Comparison of ENCODE assay signal across 8 cellular contexts in the genomic region with DNA sequence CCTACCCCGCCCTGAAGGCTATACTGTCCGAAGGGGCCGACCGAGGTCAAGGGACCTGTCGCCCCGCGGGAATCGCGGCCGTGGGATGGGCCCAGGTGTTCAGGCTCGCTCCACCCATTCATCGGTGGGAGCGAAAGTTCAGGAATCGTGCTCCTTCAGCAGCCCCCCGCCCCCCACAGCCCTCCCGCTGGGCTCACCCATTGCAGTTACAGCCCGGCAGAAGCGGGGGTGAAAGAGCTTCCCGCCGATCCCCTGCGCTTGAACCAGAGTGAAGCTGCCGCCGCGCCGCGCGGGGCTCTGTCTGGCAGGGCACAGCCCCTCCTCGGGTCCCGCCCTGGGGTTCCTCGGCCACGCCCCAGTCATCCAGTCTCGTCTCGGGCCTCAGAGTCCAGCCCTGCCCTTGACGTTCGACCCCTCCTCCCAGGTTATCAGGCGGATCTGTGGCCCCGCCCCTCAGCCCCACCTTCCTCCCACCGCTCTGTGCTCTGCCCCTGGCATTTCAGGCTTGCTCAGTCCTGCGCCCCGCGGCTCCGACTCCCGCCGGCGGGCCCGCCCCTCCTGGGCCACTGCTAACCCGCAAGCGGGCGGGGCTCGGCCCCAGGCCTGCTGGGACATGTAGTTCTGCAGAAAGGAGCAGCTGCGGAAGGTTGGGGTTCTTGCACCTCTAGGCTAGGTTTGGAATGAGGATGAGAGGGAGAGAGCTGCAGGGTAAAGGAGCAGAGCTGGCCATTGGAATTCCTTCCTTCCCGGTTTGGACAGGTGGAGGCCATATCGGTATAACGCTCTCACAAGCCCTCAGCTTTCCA. TPM values are rescaled to one million over a fixed set of nuclear protein-coding genes. Genes with fewer than 3 reads are reported as not detected.
DNase-seq lines count a peak whose midpoint lies in the region; ATAC-seq, FAIRE-seq and TF ChIP-seq lines count a peak whose summit lies in the region.

A gene (minus strand): TSS at position 303 of the 806 bp plus-strand sequence. CDS start 3,955 bp downstream, outside the sequence.

- 0 to 5% (median 1%) methylated on average over 6 to 54 of the region's 54 CpGs for WGBS in adrenal gland, 4 donors

- TF ChIP-seq POLR2A in GM12891 (IDR thresholded peaks at IDR 0.05; ENCODE audit: low read depth, low read length) (no peak), adrenal gland (IDR thresholded peaks at IDR 0.05) (peak; percentile 36 to 87)

- H3K9me3 ChIP-seq in adrenal gland (replicated peaks in 1 of 3) = no peaks in the 10 kb centered on the region
- H3K9me3 ChIP-seq in upper lobe of right lung = no peaks in the 10 kb centered on the region

- FAIRE-seq in GM12891 (lab: Jason Lieb, UNC) = peak; percentile 98

- H3K36me3 ChIP-seq in adrenal gland (replicated peaks in 1 of 2) (peaks cover 0 to 4% of the 10 kb centered on the region in 2 donors), upper lobe of right lung (no peaks in the 10 kb centered on the region)

- H3K4me3 ChIP-seq in adrenal gland = peak within 1 kb of the TSS in 3 of 4 donors; percentile 20 to 59 (median 46)
- peak within 1 kb of the TSS; percentile 79 for H3K4me3 ChIP-seq in upper lobe of right lung

- H3K27me3 ChIP-seq in adrenal gland = no peaks in the 10 kb centered on the region
- peaks cover 5% of the 10 kb centered on the region for H3K27me3 ChIP-seq in upper lobe of right lung

- ATAC-seq in HG02763 (IDR thresholded peaks at IDR 0.05; ENCODE audit: unreplicated experiment) = peak; percentile 83
- ATAC-seq in left cardiac atrium = peak; percentile 77 to 83
- ATAC-seq in upper lobe of right lung = peak; percentile 91

- TF ChIP-seq CTCF in adrenal gland (IDR thresholded peaks at IDR 0.05) (no peak), upper lobe of right lung (IDR thresholded peaks at IDR 0.05) (no peak)

- intact Hi-C loops in adrenal gland (cut with DNase I) = loop anchor here in 1 of 2 donors (5.0 kb wide), 1 partner anchor 39 kb away; no protein-coding TSS in a partner anchor
- intact Hi-C loops in left cardiac atrium (cut with DNase I) = loop anchor here in 1 of 2 donors (5.0 kb wide), 1 partner anchor 44 kb away; no protein-coding TSS in a partner anchor
- intact Hi-C loops in posterior vena cava (cut with DNase I) = loop anchor here in 1 of 2 donors (2.0 kb wide), 1 partner anchor 38 kb away; no protein-coding TSS in a partner anchor
- intact Hi-C loops in upper lobe of right lung (cut with DNase I) = no loop called here

- H3K27ac ChIP-seq in adrenal gland (peak within 1 kb of the TSS; percentile 18 to 80 (median 46)), upper lobe of right lung (peak within 1 kb of the TSS; percentile 68)

- peak; percentile 97 for DNase-seq in GM12891 (ENCODE audit: insufficient read length, low spot score)
- peak; percentile 95 for DNase-seq in NCI-H1436 (lab: John Stamatoyannopoulos, UW)
- peak; percentile 98 for DNase-seq in SW480 (ENCODE audit: low spot score)
- DNase-seq in adrenal gland = peak; percentile 96 to 99 (median 98)
- DNase-seq in left cardiac atrium = peak; percentile 93
- peak; percentile 97 for DNase-seq in posterior vena cava (ENCODE audit: low spot score)
- DNase-seq in upper lobe of right lung = peak; percentile 99

- peaks cover 10 to 33% of the 10 kb centered on the region in 2 donors for H3K4me1 ChIP-seq in adrenal gland (replicated peaks in 1 of 2)
- peaks cover 22% of the 10 kb centered on the region for H3K4me1 ChIP-seq in upper lobe of right lung

TF ChIP-seq in GM12891, 5 proteins besides CTCF, POLR2A, EP300 and RAD21:
- TF ChIP-seq TAF1 (IDR thresholded peaks at IDR 0.05; ENCODE audit: low read depth, low read length) = no peak
TF ChIP-seq in GM12891: peak in this region for 0.

RNA-seq across cellular contexts. Expression of the gene that starts here (rescaled TPM):
- 0.21 TPM for polyA plus RNA-seq in GM12891 (2012; ENCODE audit: low read depth, missing spikeins)
- total RNA-seq in adrenal gland (10 to 100 TPM; 12.8 to 33.8 (median 14.9) TPM), left cardiac atrium (1 to 10 TPM; 5.5 to 6.0 TPM), posterior vena cava (10 to 100 TPM; 12.0 to 30.6 TPM), upper lobe of right lung (6.9 TPM)
- 10 to 100 TPM in 1 of 3 donors, 1 to 10 TPM in 2; 1.1 to 11.4 (median 1.9) TPM for polyA plus RNA-seq in adrenal gland

Comparison
In these comparisons a context has a peak if more than half of its experiments do, and no peak if none do; other contexts are left out.
1. Peak in every context shown above with its lines: DNase-seq, ATAC-seq, H3K4me3 ChIP-seq and H3K27ac ChIP-seq.